Comparison of ENCODE assay signal across 8 cellular contexts in genomic region chr17:18816489-18817371, GRCh38. TPM values are rescaled to one million over a fixed set of nuclear protein-coding genes. Genes with fewer than 3 reads are reported as not detected.
A peak's percentile ranks its signal among the peaks of the same experiment; 100 is the strongest.
DNase-seq lines count a peak whose midpoint lies in the region; ATAC-seq and TF ChIP-seq lines count a peak whose summit lies in the region.
"Not testable (repeated sequence)": the region's sequence is repeated elsewhere in the genome, so short reads cannot be mapped to it uniquely, and the experiment has no call there.

No MANE protein-coding gene starts in this region.

- not testable (repeated sequence) for H3K4me3 Mint-ChIP-seq in central memory CD8-positive, alpha-beta T cell

- not testable (repeated sequence) for H3K9me3 Mint-ChIP-seq in central memory CD8-positive, alpha-beta T cell

- not testable (repeated sequence) for H3K27me3 ChIP-seq in right cardiac atrium (ENCODE audit: control insufficient read depth, insufficient read depth); ovary

- ATAC-seq in central memory CD8-positive, alpha-beta T cell (replicated peaks; ENCODE audit: extremely low read depth, poor library complexity, severe bottlenecking), result peak; percentile 58
- ATAC-seq in right cardiac atrium, result peak; percentile 62 to 73

- H3K27ac Mint-ChIP-seq in central memory CD8-positive, alpha-beta T cell (ENCODE audit: low read depth), result not testable (repeated sequence)

- H3K9me3 ChIP-seq in right cardiac atrium (ENCODE audit: control insufficient read depth, low read length); ovary: not testable (repeated sequence)

- TF ChIP-seq CTCF in LNCaP clone FGC (IDR thresholded peaks at IDR 0.05; ENCODE audit: control insufficient read depth, extremely low read depth, insufficient read depth), result peak; percentile 75
- peak; percentile 39 to 63 (median 50) for TF ChIP-seq CTCF in ovary (IDR thresholded peaks at IDR 0.05)

- not testable (repeated sequence) for H3K36me3 Mint-ChIP-seq in central memory CD8-positive, alpha-beta T cell (ENCODE audit: insufficient read depth)

- intact Hi-C loops in right cardiac atrium (cut with DNase I); ovary (cut with DNase I): not testable (repeated sequence)

- peak; percentile 82 for DNase-seq in ELR (ENCODE audit: low read depth)
- peak; percentile 28 for DNase-seq in LNCaP clone FGC (ENCODE audit: low read depth)
- peak; percentile 56 for DNase-seq in NOMO-1 treated with DMSO at 0.1 percent for 48 hours (lab: John Stamatoyannopoulos, UW; ENCODE audit: unreplicated experiment)
- peak; percentile 35 for DNase-seq in activated CD4-positive, CD25-positive, alpha-beta regulatory T cell treated with anti-CD3 and anti-CD28 coated beads, Interleukin-2, amount 50 U/mL, for 16 hours (ENCODE audit: low read depth, low spot score)
- DNase-seq in central memory CD8-positive, alpha-beta T cell (ENCODE audit: low spot score in 2 of 2), result peak in 1 of 2 donors; percentile 33
- DNase-seq in right cardiac atrium, result not testable (repeated sequence)
- DNase-seq in ovary, result peak in 3 of 5 donors; percentile 29 to 54 (median 29)
- DNase-seq in ureter (ENCODE audit: low spot score), result peak; percentile 47

- not testable (repeated sequence) for H3K4me3 ChIP-seq in LNCaP clone FGC (ENCODE audit: low read depth, low read length); right cardiac atrium (ENCODE audit: low read length); ovary

- not testable (repeated sequence) for H3K36me3 ChIP-seq in ovary

- not testable (repeated sequence) for H3K4me1 ChIP-seq in right cardiac atrium (ENCODE audit: control insufficient read depth, insufficient read depth, low read length); ovary (ENCODE audit: insufficient read depth)

- TF ChIP-seq EP300 in ovary (IDR thresholded peaks at IDR 0.05), result not testable (repeated sequence)

- 46% methylated on average over 9 of the region's 9 CpGs for WGBS in right cardiac atrium
- WGBS in ovary, 3 donors, result 38 to 47% (median 42%) methylated on average over 9 of the region's 9 CpGs

- H3K4me1 Mint-ChIP-seq in central memory CD8-positive, alpha-beta T cell, result not testable (repeated sequence)

- not testable (repeated sequence) for TF ChIP-seq POLR2A in ovary (IDR thresholded peaks at IDR 0.05)

- not testable (repeated sequence) for H3K27ac ChIP-seq in right cardiac atrium (ENCODE audit: low read length); ovary

- H3K27me3 Mint-ChIP-seq in central memory CD8-positive, alpha-beta T cell, result peaks cover 13% of the 10 kb centered on the region

RNA-seq across cellular contexts. Expression of gene TVP23B, which starts 35.7 kb away (rescaled TPM):
- total RNA-seq in right cardiac atrium (10 to 100 TPM; 27.6 to 36.5 (median 31.0) TPM), ovary (10 to 100 TPM; 30.4 to 44.7 (median 33.5) TPM), ureter (38.0 TPM)
- polyA plus RNA-seq in right cardiac atrium (24.5 TPM), ovary (10 to 100 TPM; 27.0 to 31.5 TPM)

RNA-seq across cellular contexts. Expression of gene PRPSAP2, which starts 41.2 kb away (rescaled TPM):
- total RNA-seq in right cardiac atrium, result 10 to 100 TPM; 27.0 to 28.4 (median 27.5) TPM
- polyA plus RNA-seq in right cardiac atrium, result 20.1 TPM
- total RNA-seq in ovary, result 10 to 100 TPM; 28.8 to 44.7 (median 36.4) TPM
- polyA plus RNA-seq in ovary, result 10 to 100 TPM; 25.2 to 35.4 TPM
- 40.7 TPM for total RNA-seq in ureter
